In the genomic region with DNA sequence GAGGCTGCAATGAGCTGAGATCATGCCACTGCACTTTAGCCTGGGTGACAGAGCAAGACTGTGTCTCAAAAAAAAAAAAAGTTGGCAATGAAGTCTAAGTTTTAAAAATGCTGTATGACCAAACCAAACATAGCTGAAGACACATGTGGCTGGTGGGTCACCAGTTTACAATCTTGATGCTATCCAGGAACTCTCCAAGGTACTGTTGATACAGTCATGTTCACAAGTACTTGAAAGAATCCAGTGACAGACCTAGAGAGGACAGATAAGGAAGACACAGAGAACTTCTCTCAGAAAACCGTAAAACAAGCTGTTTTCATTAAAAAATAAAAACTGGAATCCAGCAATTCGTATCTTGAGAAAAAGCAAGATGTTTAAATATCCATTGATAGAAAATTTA, we compare ENCODE assay signal across 15 cellular contexts.
DNase-seq lines count a peak whose midpoint lies in the region; ATAC-seq, FAIRE-seq and TF ChIP-seq lines count a peak whose summit lies in the region.
"Had no signal": no experiment of that assay in that cellular context is flagged by ENCODE, and none has a peak within 500 bp of the region (broad histone marks: within the 10 kb centered on the region; RNA-seq: fewer than 3 reads in every experiment).

No MANE protein-coding gene starts in this region.

- POLR2A ChIA-PET in A549 (lab: Yijun Ruan, JAX) (no interaction called here), HCT116 (lab: Charles Lee) (no interaction called here)

- no TSS peak for BruUV-seq in HCT116 (replicated peaks; lab: Mats Ljungman, UMichigan)

- ATAC-seq in A549 (no peak), HCT116 (no peak)

- no peaks in the 10 kb centered on the region for H3K36me3 ChIP-seq in HCT116 (ENCODE audit: control insufficient read depth in 1 of 2, insufficient read depth in 2 of 2, low read length in 2 of 2)
- no peaks in the 10 kb centered on the region for H3K36me3 ChIP-seq in adipocyte (ENCODE audit: control insufficient read depth, insufficient read depth, low read length, severe bottlenecking)
- no peaks in the 10 kb centered on the region for H3K36me3 ChIP-seq in adrenal gland (replicated peaks in 1 of 2)
- H3K36me3 ChIP-seq: transverse colon had no signal

- H3K27me3 ChIP-seq in HCT116 (ENCODE audit: insufficient read depth, low read length) (no peaks in the 10 kb centered on the region), adipocyte (replicated peaks; ENCODE audit: control insufficient read depth, insufficient read depth, low read length) (no peaks in the 10 kb centered on the region), adrenal gland (no peaks in the 10 kb centered on the region)
- H3K27me3 ChIP-seq: transverse colon had no signal

- TF ChIP-seq POLR2A in A549 (IDR thresholded peaks at IDR 0.05; ENCODE audit: low read length) (no peak), HCT116 (IDR thresholded peaks at IDR 0.05; ENCODE audit: borderline replicate concordance, extremely low read depth, insufficient read depth, insufficient read length) (no peak), adrenal gland (IDR thresholded peaks at IDR 0.05) (no peak)

- FAIRE-seq in A549 (lab: Jason Lieb, UNC), result no peak

- H4K20me1 ChIP-seq in HCT116 (ENCODE audit: insufficient read depth), result no peaks in the 10 kb centered on the region

- no peaks in the 10 kb centered on the region for H3K79me2 ChIP-seq in HCT116 (ENCODE audit: insufficient read depth, low read length)

- H3K4me1 ChIP-seq in A549 (peaks cover 19% of the 10 kb centered on the region), HCT116 (ENCODE audit: control insufficient read depth in 1 of 2, insufficient read depth in 2 of 2, low read length in 2 of 2) (peaks cover 20 to 29% of the 10 kb centered on the region in 2 experiments), adipocyte (ENCODE audit: control insufficient read depth, insufficient read depth, low read length) (peaks cover 10% of the 10 kb centered on the region), adrenal gland (replicated peaks in 1 of 2) (peaks cover 0 to 4% of the 10 kb centered on the region in 2 donors)
- H3K4me1 ChIP-seq: transverse colon had no signal

- TF ChIP-seq EP300 in A549 (IDR thresholded peaks at IDR 0.05), result no peak

- H3K4me3 ChIP-seq in A549 (no peak overlapping the region), HCT116 (replicated peaks in 1 of 2; ENCODE audit: low read depth in 1 of 2, low read length in 2 of 2) (no peak overlapping the region), adipocyte (ENCODE audit: low read length) (no peak overlapping the region), fibroblast of villous mesenchyme (ENCODE audit: low read depth, low read length) (no peak overlapping the region), adrenal gland (no peak overlapping the region)
- H3K4me3 ChIP-seq: transverse colon had no signal

- DNase-seq in A549 (ENCODE audit: low read depth in 1 of 2, low spot score in 1 of 2) (peak in 1 of 2 experiments; percentile 12), HCT116 (ENCODE audit: low read depth, low spot score) (no peak), adipocyte (ENCODE audit: low read depth) (peak; percentile 40), fibroblast of villous mesenchyme (ENCODE audit: low read depth) (peak; percentile 74), adrenal gland (no peak), NCI-H510A (lab: John Stamatoyannopoulos, UW) (no peak)
- DNase-seq in effector CD8-positive, alpha-beta T cell (lab: John Stamatoyannopoulos, UW), result no peak
- DNase-seq in activated CD4-positive, CD25-positive, alpha-beta regulatory T cell treated with anti-CD3 and anti-CD28 coated beads, Interleukin-2, amount 50 U/mL, for 72 hours, result no peak
- DNase-seq: activated CD4-positive, CD25-positive, alpha-beta regulatory T cell; activated CD8-positive, alpha-beta memory T cell treated with anti-CD3 and anti-CD28 coated beads, Interleukin-2, amount 50 U/mL, for 48 hours; DND-41; MV-4-11; NCI-H2171; retina; transverse colon had no signal

- no peak overlapping the region for H3K27ac ChIP-seq in A549
- no peak overlapping the region for H3K27ac ChIP-seq in HCT116 (ENCODE audit: low read depth, low read length)
- H3K27ac ChIP-seq in adrenal gland, result no peak overlapping the region
- H3K27ac ChIP-seq: transverse colon had no signal

- 44% methylated on average over 2 of the region's 2 CpGs for WGBS in A549 (ENCODE audit: missing lambda C conversion rate)
- WGBS in adrenal gland, 4 donors, result 59 to 77% (median 67%) methylated on average over 2 of the region's 2 CpGs

- H3K9me3 ChIP-seq in A549, result no peaks in the 10 kb centered on the region
- 0 out of 4 replicates have a peak, but pooled peaks cover 0 to 4% of the 10 kb centered on the region in 2 experiments for H3K9me3 ChIP-seq in HCT116 (ENCODE audit: control insufficient read depth in 1 of 2, insufficient read depth in 1 of 2, low read depth in 1 of 2, low read length in 2 of 2)
- H3K9me3 ChIP-seq in adipocyte (ENCODE audit: control insufficient read depth, low read length), result peaks cover 3% of the 10 kb centered on the region
- H3K9me3 ChIP-seq in adrenal gland (replicated peaks in 1 of 3), result no peaks in the 10 kb centered on the region
- H3K9me3 ChIP-seq: transverse colon had no signal

- no peak overlapping the region for H3K4me2 ChIP-seq in A549
- no peak overlapping the region for H3K4me2 ChIP-seq in HCT116 (ENCODE audit: low read length)

- TF ChIP-seq RAD21 in A549 (conservative IDR thresholded peaks at IDR 0.05 in 1 of 2, IDR thresholded peaks at IDR 0.05 in 1 of 2) (no peak), HCT116 (IDR thresholded peaks at IDR 0.05; ENCODE audit: low read depth) (no peak)

- no peak overlapping the region for H2AFZ ChIP-seq in HCT116 (ENCODE audit: low read depth, low read length, poor library complexity, severe bottlenecking)

- H3K9me2 ChIP-seq in HCT116 (ENCODE audit: insufficient read depth), result no peaks in the 10 kb centered on the region

- TF ChIP-seq CTCF in A549 (IDR thresholded peaks at IDR 0.05) (no peak), HCT116 (IDR thresholded peaks at IDR 0.05 in 2 of 3, conservative IDR thresholded peaks at IDR 0.05 in 1 of 3; ENCODE audit: borderline replicate concordance in 1 of 3, insufficient read depth in 1 of 3, low read depth in 2 of 3, low read length in 2 of 3) (no peak), fibroblast of villous mesenchyme (IDR thresholded peaks at IDR 0.05; ENCODE audit: insufficient read depth, low read depth, low read length) (no peak), adrenal gland (IDR thresholded peaks at IDR 0.05) (no peak)

- CTCF ChIA-PET in A549 (lab: Yijun Ruan, JAX) (interaction anchor here (1.0 kb wide), 1 partner anchor 1074 kb away, joined by 3 read pairs; no protein-coding TSS in a partner anchor), HCT116 (lab: Charles Lee) (no interaction called here)

- RAD21 ChIA-PET in HCT116 (lab: Charles Lee; ENCODE audit: low non-redundant PET in 1 of 2, low total read pairs in 2 of 2, uncharacterized antibody in 2 of 2, unreplicated experiment in 2 of 2), result no interaction called here

- H3K9ac ChIP-seq in HCT116 (ENCODE audit: low read length) (no peak overlapping the region), adipocyte (ENCODE audit: low read length) (no peak overlapping the region)

- intact Hi-C loops in HCT116 (cut with micrococcal nuclease) (no loop called here), adrenal gland (cut with DNase I) (no loop called here)

TF ChIP-seq in A549, 52 proteins besides CTCF, POLR2A, EP300 and RAD21 (continues in another document):
- peak; percentile 68 for TF ChIP-seq REST (IDR thresholded peaks at IDR 0.05)

TF ChIP-seq in HCT116, 20 proteins besides CTCF, POLR2A, EP300 and RAD21:
- TF ChIP-seq REST (IDR thresholded peaks at IDR 0.05; ENCODE audit: low read depth) (peak; percentile 58), CBX3 (IDR thresholded peaks at IDR 0.05; ENCODE audit: low read depth) (no peak)

Comparison
In these comparisons a context has a peak if more than half of its experiments do, and no peak if none do; other contexts are left out.
1. DNase-seq: peak in adipocyte (single experiment) and fibroblast of villous mesenchyme (single experiment); none in HCT116 (single experiment), adrenal gland (0 of 7), NCI-H510A (single experiment), effector CD8-positive, alpha-beta T cell (single experiment) and activated CD4-positive, CD25-positive, alpha-beta regulatory T cell treated with anti-CD3 and anti-CD28 coated beads, Interleukin-2, amount 50 U/mL, for 72 hours (single experiment).
2. Of the 6 proteins assayed by ChIP-seq in both A549 and HCT116: peak only in A549: none; only in HCT116: none; in both: REST; in neither: 5.